In genomic region chr21:46665566-46665965, GRCh38 we compare ENCODE assay signal across 18 cellular contexts. TPM values are rescaled to one million over a fixed set of nuclear protein-coding genes. Genes with fewer than 3 reads are reported as not detected.
DNase-seq lines count a peak whose midpoint lies in the region; ATAC-seq and TF ChIP-seq lines count a peak whose summit lies in the region.
"Had no signal": no experiment of that assay in that cellular context is flagged by ENCODE, and none has a peak within 500 bp of the region (broad histone marks: within the 10 kb centered on the region; RNA-seq: fewer than 3 reads in every experiment).

No MANE protein-coding gene starts in this region.

- no peaks in the 10 kb centered on the region for H3K9me3 ChIP-seq in esophagus muscularis mucosa
- H3K9me3 ChIP-seq in H9 (ENCODE audit: control insufficient read depth, low read depth, low read length): no peaks in the 10 kb centered on the region

- no peaks in the 10 kb centered on the region for H4K20me1 ChIP-seq in H9 (ENCODE audit: control insufficient read depth, insufficient read depth, insufficient read length)

- no peak overlapping the region for H3T11ph ChIP-seq in H9 (ENCODE audit: low read length)

- TF ChIP-seq CTCF in type B pancreatic cell (conservative IDR thresholded peaks at IDR 0.05) (no peak), esophagus muscularis mucosa (IDR thresholded peaks at IDR 0.05) (no peak), H9 (conservative IDR thresholded peaks at IDR 0.05) (no peak)

- no peak overlapping the region for H3K14ac ChIP-seq in H9 (ENCODE audit: insufficient read depth, low read length)

- H3K4me1 ChIP-seq in esophagus muscularis mucosa (peaks cover 11 to 41% (median 27%) of the 10 kb centered on the region in 4 donors), H9 (ENCODE audit: insufficient read depth, low read length) (peaks cover 2% of the 10 kb centered on the region; the same call in 1 of the 2 replicates)

- no peak overlapping the region for H4K8ac ChIP-seq in H9 (replicated peaks; ENCODE audit: insufficient read length, low read depth, low read length)

- H3K36me3 ChIP-seq in esophagus muscularis mucosa: peaks cover 4 to 44% (median 21%) of the 10 kb centered on the region in 4 donors

- no peak overlapping the region for H2BK20ac ChIP-seq in H9 (ENCODE audit: low read depth, low read length, poor library complexity, severe bottlenecking)

- no peak overlapping the region for H3K27ac ChIP-seq in esophagus muscularis mucosa (replicated peaks in 1 of 4)
- H3K27ac ChIP-seq in H9 (ENCODE audit: insufficient read length, low read depth, low read length): no peak overlapping the region
- H3K27ac ChIP-seq: C4-2B, KMS-11 had no signal

- WGBS in esophagus muscularis mucosa: 93% methylated on average over 3 of the region's 3 CpGs
- whole genome bisulfite sequencing in H9 (ENCODE audit: extremely low coverage, insufficient read length, low lambda C conversion rate): no CpG with 5 or more reads among the region's 3 CpGs

- POLR2A ChIA-PET in T-cell (lab: Charles Lee): no interaction called here

- CTCF ChIA-PET in T-cell (lab: Charles Lee): no interaction called here

- H3K27me3 Mint-ChIP-seq in activated T-cell treated with anti-CD3 and anti-CD28 coated beads, Interleukin-2, amount 50 U/mL, for 72 hours (ENCODE audit: low read depth): no peaks in the 10 kb centered on the region
- peaks cover 0 to 3% of the 10 kb centered on the region in 2 donors for H3K27me3 Mint-ChIP-seq in T-cell
- H3K27me3 Mint-ChIP-seq in immature natural killer cell (ENCODE audit: low read depth in 3 of 3): no peaks in the 10 kb centered on the region
- H3K27me3 Mint-ChIP-seq in type B pancreatic cell: peaks cover 24% of the 10 kb centered on the region
- H3K27me3 Mint-ChIP-seq in H9 (ENCODE audit: low read depth): peaks cover 2% of the 10 kb centered on the region; the same call in 1 of the 2 replicates
- peaks cover 4% of the 10 kb centered on the region for H3K27me3 Mint-ChIP-seq in T-helper 2 cell treated with Interferon-gamma antibody and Interleukin-4, amounts not matched to agents 5 μg/mL and 100 μg/mL, for 36 hours (ENCODE audit: low read depth)

- H3K9me3 Mint-ChIP-seq in activated T-cell treated with anti-CD3 and anti-CD28 coated beads, Interleukin-2, amount 50 U/mL, for 72 hours: no peaks in the 10 kb centered on the region
- H3K9me3 Mint-ChIP-seq in T-cell (no peaks in the 10 kb centered on the region), immature natural killer cell (no peaks in the 10 kb centered on the region), type B pancreatic cell (no peaks in the 10 kb centered on the region), H9 (no peaks in the 10 kb centered on the region)
- no peaks in the 10 kb centered on the region for H3K9me3 Mint-ChIP-seq in T-helper 2 cell treated with Interferon-gamma antibody and Interleukin-4, amounts not matched to agents 5 μg/mL and 100 μg/mL, for 36 hours

- H2BK15ac ChIP-seq in H9 (ENCODE audit: low read depth, low read length): no peak overlapping the region

- no peak overlapping the region for H3K27ac Mint-ChIP-seq in activated T-cell treated with anti-CD3 and anti-CD28 coated beads, Interleukin-2, amount 50 U/mL, for 72 hours
- H3K27ac Mint-ChIP-seq in T-cell (no peak overlapping the region), immature natural killer cell (peak overlapping the region in 5 of 6 donors; percentile 14 to 62 (median 44)), type B pancreatic cell (no peak overlapping the region), H9 (no peak overlapping the region)
- H3K27ac Mint-ChIP-seq in T-helper 2 cell treated with Interferon-gamma antibody and Interleukin-4, amounts not matched to agents 5 μg/mL and 100 μg/mL, for 36 hours: no peak overlapping the region

- no peak overlapping the region for H3K56ac ChIP-seq in H9 (ENCODE audit: insufficient read length, low read depth, low read length)

- H2BK12ac ChIP-seq in H9 (ENCODE audit: insufficient read length, low read depth, low read length): no peak overlapping the region

- H3K79me2 ChIP-seq in H9 (ENCODE audit: insufficient read depth, low read length): no peaks in the 10 kb centered on the region

- no peaks in the 10 kb centered on the region for H3K79me1 ChIP-seq in H9 (ENCODE audit: insufficient read depth, low read depth, low read length, poor library complexity, severe bottlenecking)

- H2BK5ac ChIP-seq in H9 (ENCODE audit: insufficient read length, low read length): no peak overlapping the region

- H3K23me2 ChIP-seq in H9 (ENCODE audit: insufficient read length, low read depth, low read length, poor library complexity, severe bottlenecking): peaks cover 16% of the 10 kb centered on the region

- H4K5ac ChIP-seq in H9 (ENCODE audit: insufficient read length, low read depth, low read length): no peak overlapping the region

- no peak overlapping the region for H3K4me3 ChIP-seq in esophagus muscularis mucosa

- H4K91ac ChIP-seq in H9 (ENCODE audit: insufficient read length, low read depth, low read length): no peak overlapping the region

- intact Hi-C loops in esophagus muscularis mucosa (cut with DNase I): no loop called here

- H3K18ac ChIP-seq in H9 (ENCODE audit: insufficient read length, low read depth, low read length): no peak overlapping the region

- no peak overlapping the region for H3K4ac ChIP-seq in H9 (ENCODE audit: low read depth, low read length)

- H3K4me2 ChIP-seq in H9 (ENCODE audit: insufficient read depth, insufficient read length, low read length): no peak overlapping the region
- H3K4me2 ChIP-seq: KMS-11 had no signal

- H3K27me3 ChIP-seq in esophagus muscularis mucosa (peaks cover 0 to 25% (median 3%) of the 10 kb centered on the region in 4 donors), H9 (ENCODE audit: insufficient read depth, low read length) (no peaks in the 10 kb centered on the region)

- peak; percentile 44 to 52 for ATAC-seq in activated T-cell treated with anti-CD3 and anti-CD28 coated beads, Interleukin-2, amount 50 U/mL, for 72 hours (replicated peaks in 1 of 2)
- ATAC-seq in T-cell (replicated peaks in 1 of 4): no peak
- ATAC-seq: PC-3 had no signal

- no peak overlapping the region for H2BK120ac ChIP-seq in H9 (ENCODE audit: low read depth, low read length, poor library complexity, severe bottlenecking)

- H3K23ac ChIP-seq in H9 (ENCODE audit: insufficient read length, low read depth, low read length): no peak overlapping the region

- no peak overlapping the region for H2AFZ ChIP-seq in H9 (ENCODE audit: low read length)

- TF ChIP-seq POLR2A in esophagus muscularis mucosa (IDR thresholded peaks at IDR 0.05; ENCODE audit: low read depth): no peak

- H3K36me3 Mint-ChIP-seq in activated T-cell treated with anti-CD3 and anti-CD28 coated beads, Interleukin-2, amount 50 U/mL, for 72 hours (ENCODE audit: insufficient read depth in 2 of 2): peaks cover 2 to 4% of the 10 kb centered on the region in 2 donors
- H3K36me3 Mint-ChIP-seq in T-cell: peaks cover 29% of the 10 kb centered on the region
- H3K36me3 Mint-ChIP-seq in immature natural killer cell: peaks cover 10 to 22% (median 10%) of the 10 kb centered on the region in 3 donors
- H3K36me3 Mint-ChIP-seq in type B pancreatic cell: peaks cover 16% of the 10 kb centered on the region
- H3K36me3 Mint-ChIP-seq in H9 (ENCODE audit: insufficient read depth in 1 of 3, low read depth in 3 of 3): peaks cover 0 to 14% (median 0%) of the 10 kb centered on the region in 3 experiments; a peak in 3 of 7 replicates
- H3K36me3 Mint-ChIP-seq in T-helper 2 cell treated with Interferon-gamma antibody and Interleukin-4, amounts not matched to agents 5 μg/mL and 100 μg/mL, for 36 hours (ENCODE audit: low read depth): peaks cover 14% of the 10 kb centered on the region

- no peak for DNase-seq in activated T-cell treated with anti-CD3 and anti-CD28 coated beads, Interleukin-2, amount 50 U/mL, for 72 hours
- DNase-seq in activated T-cell treated with anti-CD3 and anti-CD28 coated beads, Interleukin-2, amount 50 U/mL, for 1 hour: no peak
- no peak for DNase-seq in T-cell
- no peak for DNase-seq in immature natural killer cell
- DNase-seq in type B pancreatic cell (ENCODE audit: extremely low spot score, unreplicated experiment): no peak
- no peak for DNase-seq in esophagus muscularis mucosa (ENCODE audit: extremely low spot score)
- DNase-seq in H9: no peak
- DNase-seq in T-helper 2 cell treated with Interferon-gamma antibody and Interleukin-4, amounts not matched to agents 5 μg/mL and 100 μg/mL, for 36 hours (ENCODE audit: low spot score): no peak
- DNase-seq: DND-41, GF-D8, GOT3, MM.1S, NCI-H1105, NCI-H1694 treated with DMSO at 0.1 percent for 48 hours, NCI-H446, PC-3 had no signal

- H3K4me3 Mint-ChIP-seq in activated T-cell treated with anti-CD3 and anti-CD28 coated beads, Interleukin-2, amount 50 U/mL, for 72 hours: no peak overlapping the region
- peak overlapping the region in 2 of 3 donors; percentile 7 to 32 for H3K4me3 Mint-ChIP-seq in T-cell
- H3K4me3 Mint-ChIP-seq in immature natural killer cell: peak overlapping the region in 4 of 5 donors; percentile 22 to 58 (median 46)
- H3K4me3 Mint-ChIP-seq in type B pancreatic cell: peak overlapping the region; percentile 43
- no peak overlapping the region for H3K4me3 Mint-ChIP-seq in H9
- no peak overlapping the region for H3K4me3 Mint-ChIP-seq in T-helper 2 cell treated with Interferon-gamma antibody and Interleukin-4, amounts not matched to agents 5 μg/mL and 100 μg/mL, for 36 hours

- TF ChIP-seq EP300 in esophagus muscularis mucosa (IDR thresholded peaks at IDR 0.05): no peak

- no peak overlapping the region for H3K9ac ChIP-seq in H9 (ENCODE audit: extremely low read depth, insufficient read length, low read length)
- H3K9ac ChIP-seq: KMS-11 had no signal

- H2AK5ac ChIP-seq in H9 (ENCODE audit: insufficient read length, low read length): no peak overlapping the region

- peaks cover 20% of the 10 kb centered on the region for H3K4me1 Mint-ChIP-seq in activated T-cell treated with anti-CD3 and anti-CD28 coated beads, Interleukin-2, amount 50 U/mL, for 72 hours (ENCODE audit: low read depth)
- H3K4me1 Mint-ChIP-seq in T-cell (peaks cover 21 to 24% (median 23%) of the 10 kb centered on the region in 3 donors), immature natural killer cell (peaks cover 16 to 23% of the 10 kb centered on the region in 2 donors), type B pancreatic cell (ENCODE audit: unreplicated experiment) (peaks cover 4% of the 10 kb centered on the region), H9 (peaks cover 7 to 11% of the 10 kb centered on the region in 2 experiments)
- H3K4me1 Mint-ChIP-seq in T-helper 2 cell treated with Interferon-gamma antibody and Interleukin-4, amounts not matched to agents 5 μg/mL and 100 μg/mL, for 36 hours (ENCODE audit: low read depth): peaks cover 5% of the 10 kb centered on the region

RNA-seq across cellular contexts. Expression of gene PRMT2, which starts 30.1 kb away (rescaled TPM):
- 10 to 100 TPM; 81.3 to 95.1 TPM for total RNA-seq in activated T-cell treated with anti-CD3 and anti-CD28 coated beads, Interleukin-2, amount 50 U/mL, for 72 hours
- total RNA-seq in T-cell (100 to 1,000 TPM; 145 to 258 (median 205) TPM), type B pancreatic cell (ENCODE audit: low replicate concordance) (63.4 and 74.8 TPM in 2 replicates), esophagus muscularis mucosa (100 to 1,000 TPM; 136 to 161 (median 142) TPM), H9 (2021) (53.4 and 53.7 TPM in 2 replicates)
- polyA plus RNA-seq in immature natural killer cell: 100 to 1,000 TPM; 386 to 451 (median 444) TPM

Comparison
In these comparisons a context has a peak if more than half of its experiments do, and no peak if none do; other contexts are left out.
1. ATAC-seq: peak in activated T-cell treated with anti-CD3 and anti-CD28 coated beads, Interleukin-2, amount 50 U/mL, for 72 hours (2 of 2); none in T-cell (0 of 4).
2. H3K27ac Mint-ChIP-seq: peak in immature natural killer cell (5 of 6); none in activated T-cell treated with anti-CD3 and anti-CD28 coated beads, Interleukin-2, amount 50 U/mL, for 72 hours (single experiment), T-cell (0 of 2), type B pancreatic cell (single experiment), H9 (0 of 3) and T-helper 2 cell treated with Interferon-gamma antibody and Interleukin-4, amounts not matched to agents 5 μg/mL and 100 μg/mL, for 36 hours (single experiment).
3. H3K4me3 Mint-ChIP-seq: peak in T-cell (2 of 3), immature natural killer cell (4 of 5) and type B pancreatic cell (single experiment); none in activated T-cell treated with anti-CD3 and anti-CD28 coated beads, Interleukin-2, amount 50 U/mL, for 72 hours (0 of 2), H9 (0 of 2) and T-helper 2 cell treated with Interferon-gamma antibody and Interleukin-4, amounts not matched to agents 5 μg/mL and 100 μg/mL, for 36 hours (single experiment).